28 cellular contexts compared by ENCODE assay signal in the genomic region with DNA sequence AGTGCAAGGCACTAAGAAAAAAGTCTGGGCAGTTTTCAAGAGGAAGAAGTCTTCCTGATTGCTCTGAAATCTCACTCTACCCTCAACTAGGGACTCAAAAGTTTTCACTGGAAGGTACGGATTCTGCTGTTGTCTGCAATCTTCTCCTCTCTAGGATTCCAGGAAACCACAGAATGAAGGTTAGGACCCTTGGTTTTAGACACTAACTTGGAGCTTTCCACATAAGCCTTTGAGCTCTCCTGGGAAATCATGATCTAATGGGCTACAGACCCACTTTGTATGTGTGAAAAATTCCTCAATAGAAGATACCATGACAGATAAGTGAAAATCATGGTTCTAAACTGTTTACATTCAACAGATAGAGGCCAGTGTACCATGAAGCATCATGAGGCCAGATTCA.
"Had no signal": no experiment of that assay in that cellular context is flagged by ENCODE, and none has a peak within 500 bp of the region (broad histone marks: within the 10 kb centered on the region; RNA-seq: fewer than 3 reads in every experiment).

No MANE protein-coding gene starts in this region.

- H3K4me3 ChIP-seq: adrenal gland, ascending aorta, coronary artery, dorsolateral prefrontal cortex, esophagus squamous epithelium, gastroesophageal sphincter, heart right ventricle had no signal

- H3K4me1 ChIP-seq: adrenal gland, ascending aorta, esophagus squamous epithelium, gastroesophageal sphincter, heart right ventricle had no signal

- ATAC-seq: activated CD4-positive, alpha-beta T cell treated with anti-CD3 and anti-CD28 coated beads for 36 hours; activated CD8-positive, alpha-beta memory T cell treated with anti-CD3 and anti-CD28 coated beads, Interleukin-2, amount 10 ng/mL, durations not matched to agents 7 days and 5 days; activated CD8-positive, alpha-beta T cell treated with anti-CD3 and anti-CD28 coated beads, Interleukin-2, amount 10 ng/mL, durations not matched to agents 7 days and 5 days; activated naive CD8-positive, alpha-beta T cell treated with anti-CD3 and anti-CD28 coated beads, Interleukin-2, amount 50 U/mL, for 24 hours; effector memory CD8-positive, alpha-beta T cell; gastroesophageal sphincter; heart right ventricle had no signal

- H3K27me3 ChIP-seq: adrenal gland, ascending aorta, dorsolateral prefrontal cortex, esophagus squamous epithelium, gastroesophageal sphincter had no signal

- DNase-seq: activated CD4-positive, alpha-beta memory T cell treated with anti-CD3 and anti-CD28 coated beads for 36 hours; activated CD4-positive, alpha-beta T cell treated with anti-CD3 and anti-CD28 coated beads for 36 hours; activated CD4-positive, alpha-beta T cell treated with anti-CD3 and anti-CD28 coated beads, Interleukin-2, amount 10 ng/mL, durations not matched to agents 24 days and 14 days; activated CD4-positive, CD25-positive, alpha-beta regulatory T cell; activated CD4-positive, CD25-positive, alpha-beta regulatory T cell treated with anti-CD3 and anti-CD28 coated beads, Interleukin-2, amount 50 U/mL, for 72 hours; activated CD8-positive, alpha-beta memory T cell treated with anti-CD3 and anti-CD28 coated beads, Interleukin-2, amount 10 ng/mL, durations not matched to agents 7 days and 5 days; activated CD8-positive, alpha-beta memory T cell treated with anti-CD3 and anti-CD28 coated beads, Interleukin-2, amount 50 U/mL, for 4 hours; activated CD8-positive, alpha-beta T cell treated with anti-CD3 and anti-CD28 coated beads, Interleukin-2, amount 10 ng/mL, durations not matched to agents 7 days and 5 days; activated effector memory CD4-positive, alpha-beta T cell treated with anti-CD3 and anti-CD28 coated beads, Interleukin-2, amount 50 U/mL, for 16 hours; activated naive CD4-positive, alpha-beta T cell treated with anti-CD3 and anti-CD28 coated beads for 36 hours; activated naive CD8-positive, alpha-beta T cell treated with anti-CD3 and anti-CD28 coated beads for 36 hours; activated naive CD8-positive, alpha-beta T cell treated with anti-CD3 and anti-CD28 coated beads, Interleukin-2, amount 50 U/mL, for 24 hours; activated T-cell treated with anti-CD3 and anti-CD28 coated beads, Interleukin-2, amount 50 U/mL, for 1 hour; activated T-cell treated with anti-CD3 and anti-CD28 coated beads, Interleukin-2, amount 50 U/mL, for 48 hours; adrenal gland; caudate nucleus; cerebellar nuclear complex; dorsolateral prefrontal cortex; effector CD4-positive, alpha-beta T cell; effector memory CD8-positive, alpha-beta T cell; erythroblast; esophagus squamous epithelium; foreskin melanocyte; heart right ventricle; T-helper 2 cell had no signal

- H3K27ac ChIP-seq: adrenal gland, ascending aorta, coronary artery, dorsolateral prefrontal cortex, esophagus squamous epithelium, gastroesophageal sphincter, heart right ventricle had no signal

- H3K36me3 ChIP-seq: adrenal gland, ascending aorta, esophagus squamous epithelium, gastroesophageal sphincter, heart right ventricle had no signal

- H3K9me3 ChIP-seq: adrenal gland, ascending aorta, esophagus squamous epithelium, gastroesophageal sphincter, heart right ventricle had no signal
